In the genomic region with DNA sequence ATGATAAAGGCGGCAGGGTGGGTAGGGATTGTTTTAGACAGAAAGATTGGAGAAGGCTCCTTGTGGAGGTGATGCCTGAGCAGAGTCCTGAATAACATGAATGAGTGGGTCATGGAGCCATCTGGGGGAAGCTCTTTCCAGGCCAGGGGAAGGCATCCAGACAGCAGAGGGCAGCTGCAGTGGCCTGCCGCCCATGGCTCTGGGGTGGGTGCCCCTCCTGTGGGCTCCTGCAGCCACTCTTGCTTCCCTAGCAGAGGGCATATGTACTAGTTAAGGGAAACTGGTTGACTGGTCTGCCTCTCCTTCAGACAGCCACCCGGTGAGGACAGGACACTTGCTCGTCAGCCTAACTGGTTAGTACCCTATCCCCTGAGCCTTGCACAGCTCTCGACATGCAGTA, we compare ENCODE assay signal across 25 cellular contexts. TPM values are rescaled to one million over a fixed set of nuclear protein-coding genes. Genes with fewer than 3 reads are reported as not detected.
A peak's percentile ranks its signal among the peaks of the same experiment; 100 is the strongest.
DNase-seq lines count a peak whose midpoint lies in the region; ATAC-seq, FAIRE-seq and TF ChIP-seq lines count a peak whose summit lies in the region.
"Had no signal": no experiment of that assay in that cellular context is flagged by ENCODE, and none has a peak within 500 bp of the region (broad histone marks: within the 10 kb centered on the region; RNA-seq: fewer than 3 reads in every experiment).

No MANE protein-coding gene starts in this region.

- peak; percentile 33; the same call in 1 of the 2 replicates for TF ChIP-seq CTCF in HepG2 (CRISPR knock-in tag; IDR thresholded peaks at IDR 0.05)
- TF ChIP-seq CTCF in right lobe of liver (IDR thresholded peaks at IDR 0.05), result no peak
- no peak for TF ChIP-seq CTCF in K562 (IDR thresholded peaks at IDR 0.05 in 2 of 3, conservative IDR thresholded peaks at IDR 0.05 in 1 of 3; ENCODE audit: insufficient read depth in 2 of 3, low read depth in 1 of 3, low read length in 3 of 3)
- no peak for TF ChIP-seq CTCF in progenitor cell of endocrine pancreas (IDR thresholded peaks at IDR 0.05; ENCODE audit: unreplicated experiment)

- H3K9ac ChIP-seq in HepG2 (ENCODE audit: insufficient read depth, low read depth, low read length), result no peak overlapping the region
- H3K9ac ChIP-seq in K562 (ENCODE audit: insufficient read depth in 1 of 2, low read depth in 2 of 2, low read length in 2 of 2), result no peak overlapping the region
- H3K9ac ChIP-seq: BLaER1 had no signal

- H3K27ac ChIP-seq in HepG2 (ENCODE audit: extremely low read length, insufficient read depth, low read length) (no peak overlapping the region), right lobe of liver (no peak overlapping the region), K562 (ENCODE audit: extremely low read depth, low read depth, low read length) (no peak overlapping the region)
- H3K27ac ChIP-seq: BLaER1, cardiac muscle cell, SJSA1, WERI-Rb-1 had no signal

- FAIRE-seq in HepG2 (lab: Jason Lieb, UNC), result no peak
- no peak for FAIRE-seq in K562 (lab: Jason Lieb, UNC)
- FAIRE-seq: urothelium cell line had no signal

- H3K36me3 ChIP-seq in HepG2 (replicated peaks in 1 of 2; ENCODE audit: control insufficient read depth in 1 of 2, insufficient read depth in 2 of 2, low read length in 2 of 2) (no peaks in the 10 kb centered on the region), right lobe of liver (no peaks in the 10 kb centered on the region), K562 (ENCODE audit: control insufficient read depth, insufficient read depth, low read length) (no peaks in the 10 kb centered on the region)
- H3K36me3 ChIP-seq: BLaER1, cardiac muscle cell, SJSA1, spleen, WERI-Rb-1 had no signal

- no peaks in the 10 kb centered on the region for H3K36me3 Mint-ChIP-seq in progenitor cell of endocrine pancreas (ENCODE audit: insufficient read depth)
- H3K36me3 Mint-ChIP-seq: activated naive CD4-positive, alpha-beta T cell treated with anti-CD3 and anti-CD28 coated beads, Interleukin-2, amount 50 U/mL, for 24 hours had no signal

- ATAC-seq in HepG2, result peak; percentile 27
- no peak for ATAC-seq in right lobe of liver
- no peak for ATAC-seq in K562
- no peak for ATAC-seq in HG03342 (IDR thresholded peaks at IDR 0.05; ENCODE audit: unreplicated experiment)
- ATAC-seq: naive thymus-derived CD4-positive, alpha-beta T cell; stimulated activated naive B cell treated with anti-CD40 and anti-IgM and Interleukin-4, amounts not matched to agents 10 μg/mL and 1 μg/mL and 100 μg/mL, for 72 hours had no signal

- peaks cover 4% of the 10 kb centered on the region for H3K4me1 Mint-ChIP-seq in progenitor cell of endocrine pancreas (ENCODE audit: low read depth)

- no peaks in the 10 kb centered on the region; a peak in 1 of 5 replicates for H3K27me3 ChIP-seq in HepG2 (ENCODE audit: control insufficient read depth in 1 of 2, insufficient read depth in 2 of 2, low read length in 2 of 2)
- H3K27me3 ChIP-seq in right lobe of liver, result no peaks in the 10 kb centered on the region
- peaks cover 30 to 63% of the 10 kb centered on the region in 2 experiments for H3K27me3 ChIP-seq in K562 (ENCODE audit: control insufficient read depth in 2 of 2, insufficient read depth in 2 of 2, low read length in 2 of 2)
- H3K27me3 ChIP-seq: BLaER1, SJSA1, spleen had no signal

- peaks cover 15% of the 10 kb centered on the region for H3K27me3 Mint-ChIP-seq in progenitor cell of endocrine pancreas
- H3K27me3 Mint-ChIP-seq: stimulated activated naive B cell treated with anti-CD40 and anti-IgM and Interleukin-4, amounts not matched to agents 10 μg/mL and 1 μg/mL and 100 μg/mL, for 72 hours had no signal

- no peaks in the 10 kb centered on the region for H3K79me2 ChIP-seq in HepG2 (ENCODE audit: insufficient read depth, low read length)
- H3K79me2 ChIP-seq in K562 (ENCODE audit: control insufficient read depth, insufficient read depth, low read length), result no peaks in the 10 kb centered on the region

- H3K4me3 Mint-ChIP-seq in progenitor cell of endocrine pancreas (ENCODE audit: low read depth), result no peak overlapping the region
- H3K4me3 Mint-ChIP-seq: activated naive CD4-positive, alpha-beta T cell treated with anti-CD3 and anti-CD28 coated beads, Interleukin-2, amount 50 U/mL, for 24 hours; naive thymus-derived CD4-positive, alpha-beta T cell; stimulated activated naive B cell treated with anti-CD40 and anti-IgM and Interleukin-4, amounts not matched to agents 10 μg/mL and 1 μg/mL and 100 μg/mL, for 72 hours had no signal

- DNase-seq in HepG2 (ENCODE audit: low spot score) (no peak), right lobe of liver (no peak), K562 (ENCODE audit: extremely low read depth in 1 of 4, low spot score in 3 of 4) (no peak), myocyte (ENCODE audit: low read depth) (peak; percentile 23), iPS-NIHi11 (ENCODE audit: low spot score) (no peak), NCI-H1436 treated with DMSO at 0.1 percent for 48 hours (lab: John Stamatoyannopoulos, UW) (no peak), progenitor cell of endocrine pancreas (ENCODE audit: low spot score, unreplicated experiment) (no peak)
- DNase-seq: activated CD4-positive, alpha-beta T cell treated with anti-CD3 and anti-CD28 coated beads, Interleukin-2, amount 50 U/mL, for 1 hour; COR-L47; glutamatergic neuron; HCEC 1CT; MM.1S; naive thymus-derived CD4-positive, alpha-beta T cell; NCI-H146; NCI-H510A treated with DMSO at 0.1 percent for 48 hours; spleen; stimulated activated CD4-positive, alpha-beta T cell treated with anti-CD3 and anti-CD28 coated beads, Interleukin-2, amount 100 ng/mL, for 48 hours; stimulated activated naive B cell treated with anti-CD40 and anti-IgM and Interleukin-4, amounts not matched to agents 10 μg/mL and 1 μg/mL and 100 μg/mL, for 72 hours; WERI-Rb-1 had no signal

- no peaks in the 10 kb centered on the region for H3K9me1 ChIP-seq in K562 (ENCODE audit: control insufficient read depth, insufficient read depth, low read length)

- CTCF ChIA-PET in HepG2 (lab: Yijun Ruan, JAX; ENCODE audit: low intra/inter-chr PET ratio, low total read pairs), result no interaction called here
- CTCF ChIA-PET in K562 (lab: Yijun Ruan, JAX; ENCODE audit: low intra/inter-chr PET ratio), result no interaction called here

- H3K9me3 Mint-ChIP-seq in progenitor cell of endocrine pancreas (ENCODE audit: low read depth), result no peaks in the 10 kb centered on the region
- H3K9me3 Mint-ChIP-seq: activated naive CD4-positive, alpha-beta T cell treated with anti-CD3 and anti-CD28 coated beads, Interleukin-2, amount 50 U/mL, for 24 hours; naive thymus-derived CD4-positive, alpha-beta T cell; stimulated activated naive B cell treated with anti-CD40 and anti-IgM and Interleukin-4, amounts not matched to agents 10 μg/mL and 1 μg/mL and 100 μg/mL, for 72 hours had no signal

- TF ChIP-seq RAD21 in HepG2 (CRISPR knock-in tag; IDR thresholded peaks at IDR 0.05), result no peak
- no peak for TF ChIP-seq RAD21 in K562 (CRISPR knock-in tag; conservative IDR thresholded peaks at IDR 0.05 in 1 of 2, IDR thresholded peaks at IDR 0.05 in 1 of 2)

- H2AFZ ChIP-seq in HepG2 (ENCODE audit: low read length) (no peak overlapping the region), K562 (ENCODE audit: low read depth, low read length) (no peak overlapping the region)

- no peak overlapping the region for H3K27ac Mint-ChIP-seq in progenitor cell of endocrine pancreas
- H3K27ac Mint-ChIP-seq: activated naive CD4-positive, alpha-beta T cell treated with anti-CD3 and anti-CD28 coated beads, Interleukin-2, amount 50 U/mL, for 24 hours had no signal

- H4K20me1 ChIP-seq in HepG2 (ENCODE audit: insufficient read depth, low read length) (no peaks in the 10 kb centered on the region), K562 (replicated peaks; ENCODE audit: control insufficient read depth, insufficient read depth, low read length) (no peaks in the 10 kb centered on the region)
- H4K20me1 ChIP-seq: BLaER1 had no signal

- no peaks in the 10 kb centered on the region for H3K9me3 ChIP-seq in HepG2 (ENCODE audit: low read length)
- H3K9me3 ChIP-seq in right lobe of liver, result no peaks in the 10 kb centered on the region
- H3K9me3 ChIP-seq in K562 (replicated peaks; ENCODE audit: control insufficient read depth, insufficient read depth, low read depth, low read length), result no peaks in the 10 kb centered on the region
- H3K9me3 ChIP-seq: BLaER1, SJSA1, spleen had no signal

- intact Hi-C loops in HepG2 (cut with micrococcal nuclease; ENCODE audit: unreplicated experiment) (loop anchor here (2.0 kb wide), 1 partner anchor 44 kb away; no protein-coding TSS in a partner anchor), right lobe of liver (cut with DNase I) (no loop called here), K562 (cut with micrococcal nuclease) (no loop called here)

- H3K4me1 ChIP-seq in HepG2 (ENCODE audit: insufficient read depth, low read length) (peaks cover 81% of the 10 kb centered on the region), right lobe of liver (peaks cover 0 to 11% (median 5%) of the 10 kb centered on the region in 4 donors), K562 (replicated peaks in 1 of 2; ENCODE audit: control insufficient read depth in 2 of 2, insufficient read depth in 2 of 2, low read length in 2 of 2) (peaks cover 0 to 3% of the 10 kb centered on the region in 2 experiments; a peak in 1 of 5 replicates)

- no peak overlapping the region for H3K4me2 ChIP-seq in HepG2 (ENCODE audit: low read depth, low read length)
- no peak overlapping the region for H3K4me2 ChIP-seq in K562 (ENCODE audit: insufficient read depth, low read length)

- BruUV-seq in HepG2 (replicated peaks; lab: Mats Ljungman, UMichigan) (no TSS peak), K562 (replicated peaks; lab: Mats Ljungman, UMichigan) (no TSS peak)

- TF ChIP-seq POLR2A in HepG2 (IDR thresholded peaks at IDR 0.05; ENCODE audit: insufficient read depth in 1 of 2, low read depth in 2 of 2, low read length in 2 of 2) (no peak), right lobe of liver (IDR thresholded peaks at IDR 0.05) (no peak), K562 (conservative IDR thresholded peaks at IDR 0.05) (no peak)

- in situ Hi-C loops in HepG2 (cut with HindIII; ENCODE audit: extremely low pct_ligation_motif_present, low pct_unique_long_range_greater_than_20kb) (loop anchor here (5.0 kb wide), 1 partner anchor 45 kb away; a partner anchor contains a TSS), K562 (cut with MboI) (no loop called here)

- H3K4me3 ChIP-seq in HepG2 (replicated peaks in 1 of 3; ENCODE audit: insufficient read depth in 1 of 3, low read depth in 2 of 3, low read length in 3 of 3), result no peak overlapping the region
- no peak overlapping the region for H3K4me3 ChIP-seq in right lobe of liver
- H3K4me3 ChIP-seq in K562, result no peak overlapping the region
- H3K4me3 ChIP-seq: BLaER1, cardiac muscle cell, SJSA1, spleen had no signal

- 79% methylated on average over 4 of the region's 5 CpGs for WGBS in HepG2 (ENCODE audit: low lambda C conversion rate)
- WGBS in right lobe of liver (ENCODE audit: insufficient coverage, low coverage, low lambda C conversion rate, missing lambda C conversion rate), result 100% methylated on average over 1 of the region's 5 CpGs
- 1% methylated on average over 5 of the region's 5 CpGs for WGBS in K562 (ENCODE audit: insufficient coverage, low coverage, missing lambda C conversion rate)

- POLR2A ChIA-PET in HepG2 (lab: Yijun Ruan, JAX), result interaction anchor here (0.6 to 2.0 kb wide), 2 partner anchors 20 to 25 kb away, joined by 3 to 7 read pairs; no protein-coding TSS in a partner anchor
- POLR2A ChIA-PET in K562 (lab: Yijun Ruan, JAX), result interaction anchor here (0.6 to 0.7 kb wide), 3 partner anchors 11 to 32 kb away, joined by 3 to 4 read pairs (median 3); no protein-coding TSS in a partner anchor

- no peak for TF ChIP-seq EP300 in HepG2 (IDR thresholded peaks at IDR 0.05; ENCODE audit: low read depth in 2 of 2, low read length in 2 of 2)
- TF ChIP-seq EP300 in HepG2 (CRISPR knock-in tag; IDR thresholded peaks at IDR 0.05; ENCODE audit: borderline replicate concordance), result no peak
- no peak for TF ChIP-seq EP300 in K562 (IDR thresholded peaks at IDR 0.05; ENCODE audit: low read length)

RNA-seq across cellular contexts. Expression of a gene that starts 46.5 kb away (rescaled TPM):
- total RNA-seq in HepG2 (2016; rRNA removed; fragmentation: Illumina TruSeq; extraction: Trizol) (24.4 and 39.6 TPM in 2 replicates), right lobe of liver (10 to 100 TPM in 4 of 6 experiments, 1 to 10 TPM in 2; 7.2 to 21.7 (median 12.4) TPM), K562 (2014; rRNA removed) (13.9 TPM in 2 replicates), K562 (2014; rRNA removed; fragmentation: Illumina TruSeq; extraction: Trizol) (10.9 and 11.5 TPM in 2 replicates), K562 (2015; rRNA removed; fragmentation: Illumina TruSeq; extraction: Trizol) (4.4 and 4.6 TPM in 2 replicates), K562 (2021) (18.5 and 24.0 TPM in 2 replicates), myocyte (17.1 and 29.1 TPM in 2 replicates), progenitor cell of endocrine pancreas (12.5 and 14.6 TPM in 2 replicates)
- total RNA-seq in HepG2 (2016; cell fraction: cytosol; rRNA removed; fragmentation: Illumina TruSeq; extraction: Trizol; ENCODE audit: low read depth), result 7.9 and 8.9 TPM in 2 replicates
- total RNA-seq in HepG2 (2016; cell fraction: insoluble cytoplasmic fraction; rRNA removed; fragmentation: Illumina TruSeq; extraction: Trizol), result 19.9 and 39.6 TPM in 2 replicates
- 15.6 and 16.1 TPM in 2 replicates for total RNA-seq in HepG2 (2016; cell fraction: membrane; rRNA removed; fragmentation: Illumina TruSeq; extraction: Trizol)
- total RNA-seq in HepG2 (2016; cell fraction: nucleus; rRNA removed; fragmentation: Illumina TruSeq; extraction: Trizol), result 34.0 and 41.6 TPM in 2 replicates
- polyA plus RNA-seq in HepG2 (2011; rRNA removed) (20.8 and 21.0 TPM in 2 replicates), K562 (2011; rRNA removed) (6.9 and 13.4 TPM in 2 replicates), K562 (2014; fragmentation: Illumina TruSeq; extraction: Trizol) (16.4 and 18.0 TPM in 2 replicates), K562 (2014; fragmentation: Nextera tagmentation; extraction: Ambion mirVana) (1 to 10 TPM; 5.0 to 6.8 TPM), K562 (2014; rRNA removed) (9.8 and 11.6 TPM in 2 replicates)
- 19.0 and 19.8 TPM in 2 replicates for polyA plus RNA-seq in HepG2 (2011; cell fraction: cytosol; rRNA removed)
- 14.2 and 15.7 TPM in 2 replicates for polyA plus RNA-seq in HepG2 (2011; cell fraction: nucleus; rRNA removed)
- 19.0 and 28.6 TPM in 2 replicates for polyA plus RNA-seq in HepG2 (2012)
- polyA plus RNA-seq in HepG2 (2016; cell fraction: cytosol; fragmentation: Illumina TruSeq; extraction: Trizol; ENCODE audit: low read depth), result 4.5 and 6.0 TPM in 2 replicates
- 16.3 and 20.1 TPM in 2 replicates for polyA plus RNA-seq in HepG2 (2016; cell fraction: insoluble cytoplasmic fraction; fragmentation: Illumina TruSeq; extraction: Trizol; ENCODE audit: low read depth)
- 11.7 TPM in 2 replicates for polyA plus RNA-seq in HepG2 (2016; cell fraction: membrane; fragmentation: Illumina TruSeq; extraction: Trizol; ENCODE audit: low read depth)
- polyA plus RNA-seq in HepG2 (2016; cell fraction: nucleus; fragmentation: Illumina TruSeq; extraction: Trizol; ENCODE audit: insufficient read depth, low read depth), result 47.5 and 51.6 TPM in 2 replicates
- polyA minus RNA-seq in HepG2 (2011; rRNA and poly(A)+ RNA removed; ENCODE audit: low replicate concordance), result 17.8 and 99.3 TPM in 2 replicates
- 42.1 and 43.6 TPM in 2 replicates for polyA minus RNA-seq in HepG2 (2011; cell fraction: cytosol; rRNA and poly(A)+ RNA removed)
- 21.1 and 24.4 TPM in 2 replicates for polyA minus RNA-seq in HepG2 (2011; cell fraction: nucleus; rRNA and poly(A)+ RNA removed)
- total RNA-seq in K562 (2011; cell fraction: chromatin; rRNA removed; ENCODE audit: low replicate concordance), result 17.5 and 18.4 TPM in 2 replicates
- 26.2 and 28.7 TPM in 2 replicates for total RNA-seq in K562 (2011; cell fraction: nucleolus; rRNA removed)
- total RNA-seq in K562 (2011; cell fraction: nucleoplasm; rRNA removed), result 23.0 and 27.7 TPM in 2 replicates
- polyA plus RNA-seq in K562 (2011; cell fraction: cytosol; rRNA removed), result 7.5 and 14.3 TPM in 2 replicates
- polyA plus RNA-seq in K562 (2011; cell fraction: nucleus; rRNA removed), result 11.3 and 11.9 TPM in 2 replicates
- polyA plus RNA-seq in K562 (2012), result 8.3 and 42.0 TPM in 2 replicates
- polyA minus RNA-seq in K562 (2011; rRNA and poly(A)+ RNA removed), result 14.3 and 23.1 TPM in 2 replicates
- polyA minus RNA-seq in K562 (2011; cell fraction: cytosol; rRNA and poly(A)+ RNA removed), result 10.3 and 18.3 TPM in 2 replicates
- polyA minus RNA-seq in K562 (2011; cell fraction: nucleus; rRNA and poly(A)+ RNA removed), result 4.3 and 8.0 TPM in 2 replicates
- 26.0 TPM for polyA plus RNA-seq in myocyte (2012)
